In the genomic region with DNA sequence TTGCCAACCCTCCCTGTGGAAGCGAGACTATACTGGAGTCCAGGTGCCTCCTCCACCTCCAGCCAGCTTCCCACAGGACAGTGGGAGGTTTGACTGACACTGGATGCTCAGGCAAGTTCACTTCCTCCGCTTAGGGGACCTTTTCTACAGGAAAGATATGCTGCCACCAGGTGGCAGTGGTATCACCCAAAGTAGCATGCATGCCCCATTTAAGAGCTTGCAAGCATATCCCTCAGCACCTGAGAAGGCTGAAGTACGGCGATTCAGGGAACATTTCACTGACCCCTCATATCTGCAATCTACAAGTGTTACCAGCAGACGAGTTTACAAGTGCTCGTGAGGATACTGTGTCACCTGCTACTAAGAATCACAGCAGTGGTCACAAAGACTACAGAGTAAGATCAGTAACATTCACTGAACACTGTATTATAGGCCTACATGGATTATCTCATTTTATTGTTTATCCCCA, we compare ENCODE assay signal across 8 cellular contexts.
A peak's percentile ranks its signal among the peaks of the same experiment; 100 is the strongest.
DNase-seq lines count a peak whose midpoint lies in the region; ATAC-seq lines count a peak whose summit lies in the region.

No MANE protein-coding gene starts in this region.

- intact Hi-C loops in left colon (cut with DNase I, micrococcal nuclease) = loop anchor here in 1 of 2 donors (2.0 kb wide), 1 partner anchor 82 kb away; no protein-coding TSS in a partner anchor

- H3K4me3 Mint-ChIP-seq in central memory CD8-positive, alpha-beta T cell = no peak overlapping the region

- H3K27ac Mint-ChIP-seq in central memory CD8-positive, alpha-beta T cell (ENCODE audit: low read depth) = no peak overlapping the region

- peaks cover 7% of the 10 kb centered on the region for H3K36me3 Mint-ChIP-seq in central memory CD8-positive, alpha-beta T cell (ENCODE audit: insufficient read depth)

- ATAC-seq in GM18858 (IDR thresholded peaks at IDR 0.05; ENCODE audit: unreplicated experiment) (peak; percentile 78), HG03103 (IDR thresholded peaks at IDR 0.05; ENCODE audit: low read depth, unreplicated experiment) (peak; percentile 91), left colon (peak; percentile 95)
- peak; percentile 72 to 86 for ATAC-seq in activated CD4-positive, CD25-positive, alpha-beta regulatory T cell treated with anti-CD3 and anti-CD28 coated beads, Interleukin-2, amount 50 U/mL, for 24 hours
- ATAC-seq in central memory CD8-positive, alpha-beta T cell (replicated peaks; ENCODE audit: extremely low read depth, poor library complexity, severe bottlenecking) = peak; percentile 79

- peak; percentile 67 for DNase-seq in AG08395 (ENCODE audit: low spot score)
- peak; percentile 56 for DNase-seq in NCI-H2171 treated with DMSO at 0.1 percent for 48 hours (lab: John Stamatoyannopoulos, UW)
- peak; percentile 41 to 50 for DNase-seq in central memory CD8-positive, alpha-beta T cell (ENCODE audit: low spot score in 2 of 2)
- DNase-seq in left colon = peak; percentile 59 to 84
- peak; percentile 78 for DNase-seq in stimulated activated CD4-positive, alpha-beta T cell treated with anti-CD3 and anti-CD28 coated beads, Interleukin-4, amount 100 ng/mL, for 24 hours

- no peaks in the 10 kb centered on the region for H3K27me3 Mint-ChIP-seq in central memory CD8-positive, alpha-beta T cell

- H3K9me3 Mint-ChIP-seq in central memory CD8-positive, alpha-beta T cell = no peaks in the 10 kb centered on the region

- H3K4me1 Mint-ChIP-seq in central memory CD8-positive, alpha-beta T cell = peaks cover 7% of the 10 kb centered on the region

Comparison
In these comparisons a context has a peak if more than half of its experiments do, and no peak if none do; other contexts are left out.
1. Peak in every context shown above with its lines: DNase-seq and ATAC-seq.